25 cellular contexts compared by ENCODE assay signal in the genomic region with DNA sequence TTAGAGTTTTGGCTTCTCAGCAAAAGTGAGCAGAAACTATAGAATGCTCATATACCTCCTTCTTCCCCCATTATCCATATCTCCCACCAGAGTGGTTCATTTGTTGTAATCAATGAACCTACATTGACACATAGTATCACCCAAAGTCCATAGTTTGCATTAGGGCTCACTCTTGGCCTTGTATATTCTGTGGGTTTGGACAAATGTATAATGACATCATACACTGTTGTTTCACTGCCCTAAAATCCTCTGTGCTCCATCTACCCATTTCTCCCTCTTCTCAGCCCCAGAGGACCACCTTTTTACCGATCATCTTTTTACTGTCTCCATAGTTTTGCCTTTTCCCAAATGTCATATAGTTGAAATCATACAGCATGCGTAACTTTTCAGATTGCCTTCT. TPM values are rescaled to one million over a fixed set of nuclear protein-coding genes. Genes with fewer than 3 reads are reported as not detected.
DNase-seq lines count a peak whose midpoint lies in the region; ATAC-seq, FAIRE-seq and TF ChIP-seq lines count a peak whose summit lies in the region.
"Had no signal": no experiment of that assay in that cellular context is flagged by ENCODE, and none has a peak within 500 bp of the region (broad histone marks: within the 10 kb centered on the region; RNA-seq: fewer than 3 reads in every experiment).

No MANE protein-coding gene starts in this region.

- no peak overlapping the region for H3K4ac ChIP-seq in H1 (replicated peaks; ENCODE audit: insufficient read length, low read depth, low read length)
- H3K4ac ChIP-seq in neuronal stem cell (ENCODE audit: low read length), result no peak overlapping the region

- no peaks in the 10 kb centered on the region for H3K9me3 Mint-ChIP-seq in activated naive CD4-positive, alpha-beta T cell treated with anti-CD3 and anti-CD28 coated beads, Interleukin-2, amount 10 ng/mL, durations not matched to agents 7 days and 5 days
- H3K9me3 Mint-ChIP-seq: CD4-positive, CD25-positive, alpha-beta regulatory T cell; GM23338 had no signal

- H3K56ac ChIP-seq in H1 (replicated peaks; ENCODE audit: insufficient read length, low read depth, low read length), result no peak overlapping the region

- no peak overlapping the region for H2BK20ac ChIP-seq in H1 (ENCODE audit: low read length)

- H2AK5ac ChIP-seq in H1 (ENCODE audit: low read depth, low read length) (no peak overlapping the region), neuronal stem cell (ENCODE audit: low read depth, low read length) (no peak overlapping the region)

- no peak overlapping the region for H2BK15ac ChIP-seq in H1 (ENCODE audit: low read length)
- H2BK15ac ChIP-seq in neuronal stem cell (ENCODE audit: low read length), result no peak overlapping the region

- CTCF ChIA-PET in activated naive CD4-positive, alpha-beta T cell treated with anti-CD3 and anti-CD28 coated beads, Interleukin-2, amount 10 ng/mL, durations not matched to agents 7 days and 5 days (lab: Charles Lee), result interaction anchor here (0.9 to 1.3 kb wide), 5 partner anchors 12 to 75 kb away, joined by 3 to 4 read pairs (median 3); no protein-coding TSS in a partner anchor
- CTCF ChIA-PET in H1 (lab: Charles Lee; ENCODE audit: partially characterized antibody), result interaction anchor here (1.8 to 3.4 kb wide), 7 partner anchors 10 to 255 kb away, joined by 4 to 20 read pairs (median 10); no protein-coding TSS in a partner anchor

- H3K79me2 ChIP-seq in DND-41 (ENCODE audit: insufficient read depth, low read length), result 0 out of 2 replicates have a peak, but pooled peaks cover 2% of the 10 kb centered on the region
- H3K79me2 ChIP-seq in H1 (ENCODE audit: control insufficient read depth in 1 of 2, insufficient read depth in 2 of 2, low read length in 2 of 2), result no peaks in the 10 kb centered on the region

- H2BK12ac ChIP-seq in H1 (ENCODE audit: low read depth, low read length) (peak overlapping the region; percentile 12; the same call in 1 of the 2 replicates), neuronal stem cell (ENCODE audit: low read length) (peak overlapping the region; percentile 34)

- H3K79me1 ChIP-seq in H1 (ENCODE audit: low read depth, low read length), result no peaks in the 10 kb centered on the region
- no peaks in the 10 kb centered on the region for H3K79me1 ChIP-seq in neuronal stem cell (ENCODE audit: low read depth, low read length)

- H3K27ac ChIP-seq in DND-41 (ENCODE audit: low read length) (peak overlapping the region; percentile 99), H1 (ENCODE audit: low read depth, low read length) (no peak overlapping the region), neuronal stem cell (replicated peaks; ENCODE audit: low read length) (no peak overlapping the region)
- H3K27ac ChIP-seq: SK-N-MC had no signal

- H4K5ac ChIP-seq in H1 (ENCODE audit: insufficient read length, low read depth, low read length), result no peak overlapping the region

- H3K23ac ChIP-seq in H1 (ENCODE audit: insufficient read length), result no peak overlapping the region
- H3K23ac ChIP-seq in neuronal stem cell (ENCODE audit: low read depth, low read length, poor library complexity), result no peak overlapping the region

- no peak overlapping the region for H3K4me3 ChIP-seq in DND-41 (ENCODE audit: low read depth in 1 of 2, low read length in 2 of 2)
- H3K4me3 ChIP-seq in H1 (ENCODE audit: extremely low read depth in 1 of 4, insufficient read depth in 2 of 4, low read depth in 3 of 4, low read length in 4 of 4), result no peak overlapping the region
- H3K4me3 ChIP-seq in neuronal stem cell (ENCODE audit: low read length in 2 of 2), result no peak overlapping the region
- H3K4me3 ChIP-seq: GM23338, SK-N-MC had no signal

- ATAC-seq in DND-41 (ENCODE audit: insufficient read depth, low read depth), result no peak
- ATAC-seq in GM18511 (IDR thresholded peaks at IDR 0.05; ENCODE audit: unreplicated experiment), result no peak
- ATAC-seq: GM23338, HCT116 had no signal

- no peak for TF ChIP-seq POLR2A in H1 (IDR thresholded peaks at IDR 0.05; ENCODE audit: control extremely low read depth in 1 of 2, low read depth in 2 of 2, low read length in 2 of 2)

- no peak for FAIRE-seq in H1 (lab: Jason Lieb, UNC)
- FAIRE-seq: A204.1, GM12891 had no signal

- TF ChIP-seq EP300 in H1 (IDR thresholded peaks at IDR 0.05; ENCODE audit: borderline replicate concordance in 1 of 2, low read depth in 2 of 2, low read length in 2 of 2), result no peak

- H3K4me2 ChIP-seq in DND-41 (ENCODE audit: insufficient read depth, low read length), result no peak overlapping the region
- no peak overlapping the region for H3K4me2 ChIP-seq in H1 (ENCODE audit: insufficient read depth in 1 of 2, low read depth in 2 of 2, low read length in 2 of 2)
- no peak overlapping the region for H3K4me2 ChIP-seq in neuronal stem cell (ENCODE audit: insufficient read depth, low read length, poor library complexity, severe bottlenecking)
- H3K4me2 ChIP-seq: GM23338 had no signal

- H3K23me2 ChIP-seq in H1 (ENCODE audit: low read depth, low read length), result no peaks in the 10 kb centered on the region; the same call in 1 of the 2 replicates

- H3K36me3 Mint-ChIP-seq in activated naive CD4-positive, alpha-beta T cell treated with anti-CD3 and anti-CD28 coated beads, Interleukin-2, amount 10 ng/mL, durations not matched to agents 7 days and 5 days, result peaks cover 1% of the 10 kb centered on the region
- H3K36me3 Mint-ChIP-seq: CD4-positive, CD25-positive, alpha-beta regulatory T cell had no signal

- no peak for TF ChIP-seq RAD21 in H1 (IDR thresholded peaks at IDR 0.05 in 1 of 2, conservative IDR thresholded peaks at IDR 0.05 in 1 of 2; ENCODE audit: low read depth in 2 of 2, low read length in 2 of 2)

- H3K27me3 ChIP-seq in DND-41 (ENCODE audit: insufficient read depth, low read length, poor library complexity), result no peaks in the 10 kb centered on the region
- H3K27me3 ChIP-seq in H1 (replicated peaks in 1 of 4; ENCODE audit: control insufficient read depth in 3 of 4, extremely low read depth in 1 of 4, insufficient read depth in 3 of 4, low read length in 3 of 4), result no peaks in the 10 kb centered on the region
- no peaks in the 10 kb centered on the region for H3K27me3 ChIP-seq in neuronal stem cell (ENCODE audit: control insufficient read depth in 3 of 3, insufficient read depth in 3 of 3, low read depth in 1 of 3, low read length in 3 of 3)

- H3K9ac ChIP-seq in DND-41 (ENCODE audit: low read depth, low read length) (no peak overlapping the region), H1 (replicated peaks in 1 of 4; ENCODE audit: extremely low read depth in 1 of 4, low read depth in 3 of 4, low read length in 3 of 4) (no peak overlapping the region), neuronal stem cell (ENCODE audit: low read depth, low read length, poor library complexity) (no peak overlapping the region)

- no peaks in the 10 kb centered on the region for H3K36me3 ChIP-seq in DND-41 (ENCODE audit: insufficient read depth, low read length)
- H3K36me3 ChIP-seq in H1 (ENCODE audit: control insufficient read depth in 2 of 4, insufficient read depth in 4 of 4, low read length in 3 of 4), result no peaks in the 10 kb centered on the region
- H3K36me3 ChIP-seq in neuronal stem cell (replicated peaks in 1 of 2; ENCODE audit: control insufficient read depth in 2 of 2, insufficient read depth in 2 of 2, low read length in 2 of 2), result no peaks in the 10 kb centered on the region

- no peak overlapping the region for H2BK120ac ChIP-seq in H1 (replicated peaks; ENCODE audit: low read depth, low read length)
- no peak overlapping the region for H2BK120ac ChIP-seq in neuronal stem cell (ENCODE audit: low read depth, low read length)

- H4K91ac ChIP-seq in H1 (replicated peaks; ENCODE audit: insufficient read length, low read length) (no peak overlapping the region), neuronal stem cell (ENCODE audit: low read depth, low read length, poor library complexity) (no peak overlapping the region)

- H2BK5ac ChIP-seq in H1 (ENCODE audit: low read depth, low read length) (no peak overlapping the region), neuronal stem cell (ENCODE audit: low read length) (no peak overlapping the region)

- H3K4me3 Mint-ChIP-seq in activated naive CD4-positive, alpha-beta T cell treated with anti-CD3 and anti-CD28 coated beads, Interleukin-2, amount 10 ng/mL, durations not matched to agents 7 days and 5 days, result no peak overlapping the region
- H3K4me3 Mint-ChIP-seq: B cell; CD4-positive, CD25-positive, alpha-beta regulatory T cell; GM23338 had no signal

- DNase-seq in activated naive CD4-positive, alpha-beta T cell treated with anti-CD3 and anti-CD28 coated beads, Interleukin-2, amount 10 ng/mL, durations not matched to agents 7 days and 5 days, result no peak
- no peak for DNase-seq in activated naive CD4-positive, alpha-beta T cell treated with Interleukin-2 at 50 U/mL for 16 hours
- DNase-seq in DND-41 (no peak), H1 (ENCODE audit: low read depth in 1 of 2, low spot score in 2 of 2) (no peak), neuronal stem cell (ENCODE audit: low spot score) (no peak), NCI-H1048 (lab: John Stamatoyannopoulos, UW) (no peak)
- DNase-seq: CD4-positive, CD25-positive, alpha-beta regulatory T cell; COR-L47; DMS 273 treated with DMSO at 0.1 percent for 48 hours; DMS79 treated with DMSO at 0.1 percent for 48 hours; NCI-H1105; NCI-H146; NCI-H2029; NCI-H2227 treated with DMSO at 0.1 percent for 48 hours; NCI-H510A treated with DMSO at 0.1 percent for 48 hours; NCI-H748 treated with DMSO at 0.1 percent for 48 hours; SHP77 treated with DMSO at 0.1 percent for 48 hours; SW 1271 had no signal

- H2AFZ ChIP-seq in DND-41 (ENCODE audit: low read depth, low read length) (no peak overlapping the region), H1 (ENCODE audit: low read length) (no peak overlapping the region), neuronal stem cell (ENCODE audit: low read length) (no peak overlapping the region)
- H2AFZ ChIP-seq: GM23338 had no signal

- peaks cover 28% of the 10 kb centered on the region for H3K4me1 Mint-ChIP-seq in activated naive CD4-positive, alpha-beta T cell treated with anti-CD3 and anti-CD28 coated beads, Interleukin-2, amount 10 ng/mL, durations not matched to agents 7 days and 5 days

- peaks cover 12% of the 10 kb centered on the region for H3K27me3 Mint-ChIP-seq in activated naive CD4-positive, alpha-beta T cell treated with anti-CD3 and anti-CD28 coated beads, Interleukin-2, amount 10 ng/mL, durations not matched to agents 7 days and 5 days
- H3K27me3 Mint-ChIP-seq: B cell had no signal

- H3K14ac ChIP-seq in H1 (ENCODE audit: insufficient read length), result no peak overlapping the region
- no peak overlapping the region for H3K14ac ChIP-seq in neuronal stem cell (ENCODE audit: low read length)

- WGBS in H1 (ENCODE audit: extremely low coverage in 1 of 2, insufficient coverage in 1 of 2, insufficient read length in 1 of 2, insufficient replicate concordance in 2 of 2, low coverage in 1 of 2, low lambda C conversion rate in 2 of 2, missing lambda C conversion rate in 1 of 2), 2 experiments, result 97% methylated on average over 2 of the region's 2 CpGs; no CpG with 5 or more reads in 1 of the 2 experiments
- WGBS in neuronal stem cell (ENCODE audit: extremely low coverage in 2 of 2, insufficient read length in 2 of 2, insufficient replicate concordance in 1 of 2), 2 donors, result no CpG with 5 or more reads among the region's 2 CpGs

- no peak for TF ChIP-seq CTCF in DND-41 (IDR thresholded peaks at IDR 0.05; ENCODE audit: borderline replicate concordance, extremely low read depth, low read length, poor library complexity, severe bottlenecking)
- no peak for TF ChIP-seq CTCF in H1 (IDR thresholded peaks at IDR 0.05; ENCODE audit: control extremely low read depth in 1 of 3, insufficient read depth in 1 of 3, low read depth in 1 of 3, low read length in 3 of 3)

- no peak overlapping the region for H3K18ac ChIP-seq in H1 (ENCODE audit: extremely low read depth, low read length)
- no peak overlapping the region for H3K18ac ChIP-seq in neuronal stem cell (ENCODE audit: low read length)

- POLR2A ChIA-PET in H1 (lab: Charles Lee; ENCODE audit: partially characterized antibody), result interaction anchor here (1.7 to 2.0 kb wide), 2 partner anchors 15 to 23 kb away, joined by 3 to 5 read pairs; no protein-coding TSS in a partner anchor

- peak overlapping the region; percentile 0 for H3K27ac Mint-ChIP-seq in activated naive CD4-positive, alpha-beta T cell treated with anti-CD3 and anti-CD28 coated beads, Interleukin-2, amount 10 ng/mL, durations not matched to agents 7 days and 5 days
- H3K27ac Mint-ChIP-seq: B cell, GM23338 had no signal

- H3K9me3 ChIP-seq in DND-41 (ENCODE audit: insufficient read depth, low read length, severe bottlenecking) (no peaks in the 10 kb centered on the region), H1 (ENCODE audit: insufficient read depth in 2 of 2, low read depth in 1 of 2, low read length in 1 of 2) (no peaks in the 10 kb centered on the region), neuronal stem cell (replicated peaks in 1 of 2; ENCODE audit: control insufficient read depth in 2 of 2, insufficient read depth in 1 of 2, low read depth in 1 of 2, low read length in 2 of 2) (no peaks in the 10 kb centered on the region)

- H4K8ac ChIP-seq in H1 (ENCODE audit: extremely low read depth, insufficient read depth, low read length), result no peak overlapping the region
- H4K8ac ChIP-seq in neuronal stem cell (ENCODE audit: low read depth, low read length), result no peak overlapping the region

- H3K4me1 ChIP-seq in DND-41 (ENCODE audit: insufficient read depth, low read length) (peaks cover 59% of the 10 kb centered on the region), H1 (replicated peaks in 1 of 4; ENCODE audit: control insufficient read depth in 3 of 4, insufficient read depth in 4 of 4, low read length in 3 of 4) (peaks cover 4 to 9% (median 6%) of the 10 kb centered on the region in 4 experiments), neuronal stem cell (ENCODE audit: control insufficient read depth in 2 of 2, insufficient read depth in 1 of 2, low read depth in 1 of 2, low read length in 2 of 2) (peaks cover 3 to 9% of the 10 kb centered on the region in 2 donors)

- H4K20me1 ChIP-seq in DND-41 (ENCODE audit: insufficient read depth, low read length), result no peaks in the 10 kb centered on the region
- no peaks in the 10 kb centered on the region for H4K20me1 ChIP-seq in H1 (replicated peaks in 1 of 2; ENCODE audit: control insufficient read depth in 1 of 2, insufficient read depth in 2 of 2, low read length in 2 of 2)

RNA-seq across cellular contexts. Expression of a gene that starts 24.1 kb away (rescaled TPM):
- total RNA-seq in H1 (2021; fragmentation: NEBNext Ultra II Directional; extraction: Animal tissue kit (Norgen Biotek cat#: 25700)), result 102 and 109 TPM in 2 replicates
- 13.4 and 15.6 TPM in 2 replicates for polyA plus RNA-seq in H1 (2011; rRNA removed)
- 10.6 TPM for polyA plus RNA-seq in H1 (2011; cell fraction: cytosol; rRNA removed)
- polyA plus RNA-seq in H1 (2011; cell fraction: nucleus; rRNA removed), result 10.7 TPM
- 31.8 to 48.4 TPM (median 38.8 TPM) in 4 replicates for polyA plus RNA-seq in H1 (2012, experiment 1 of 2)
- 44.9 TPM for polyA plus RNA-seq in H1 (2012, experiment 2 of 2)
- 57.0 TPM for polyA plus RNA-seq in H1 (2013, experiment 1 of 2)
- 62.5 TPM for polyA plus RNA-seq in H1 (2013, experiment 2 of 2)
- polyA minus RNA-seq in H1 (2011; rRNA and poly(A)+ RNA removed), result 4.5 and 4.8 TPM in 2 replicates
- polyA minus RNA-seq in H1 (2011; cell fraction: cytosol; rRNA and poly(A)+ RNA removed), result 29.6 TPM
- polyA minus RNA-seq in H1 (2011; cell fraction: nucleus; rRNA and poly(A)+ RNA removed), result 20.3 TPM
- 39.5 TPM for polyA plus RNA-seq in neuronal stem cell (2013, experiment 1 of 2)
- 40.0 TPM for polyA plus RNA-seq in neuronal stem cell (2013, experiment 2 of 2)
